ENCODE assay signal across 8 cellular contexts in the genomic region with DNA sequence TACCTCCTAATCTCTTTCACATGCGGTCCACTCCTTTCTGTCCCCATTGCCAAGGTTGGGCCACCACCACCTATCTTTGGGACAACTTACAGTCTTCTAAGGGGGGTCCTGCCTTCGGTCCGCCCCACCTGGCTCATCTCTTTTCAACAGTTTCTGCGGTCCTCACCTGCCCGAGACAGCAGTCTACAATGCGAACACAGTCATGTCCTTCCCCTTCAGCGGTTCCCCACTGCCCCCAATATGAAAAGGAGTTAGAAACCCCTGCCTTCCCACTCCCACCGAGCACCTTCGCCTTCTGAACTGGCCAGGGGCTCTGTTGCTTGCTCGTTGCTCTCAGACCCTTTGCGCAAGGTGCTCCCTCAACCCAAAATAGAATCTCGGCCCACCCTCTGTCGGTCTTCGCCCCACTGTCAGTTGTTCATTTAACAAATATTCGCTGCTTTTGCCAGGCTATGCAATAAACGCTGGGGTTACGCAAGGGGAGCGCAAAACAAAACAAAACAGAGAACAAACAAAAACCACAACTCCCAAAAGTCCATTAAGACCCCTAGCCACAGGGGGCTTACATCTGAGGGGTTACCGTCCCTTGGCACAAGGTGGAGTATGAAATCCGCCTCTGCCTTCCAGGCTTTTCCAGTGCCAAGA. TPM values are rescaled to one million over a fixed set of nuclear protein-coding genes. Genes with fewer than 3 reads are reported as not detected.
DNase-seq lines count a peak whose midpoint lies in the region; ATAC-seq, FAIRE-seq and TF ChIP-seq lines count a peak whose summit lies in the region.

No MANE protein-coding gene starts in this region.

- H3K9me1 ChIP-seq in K562 (ENCODE audit: control insufficient read depth, insufficient read depth, low read length), result peaks cover 4% of the 10 kb centered on the region

- H3K4me1 Mint-ChIP-seq in activated CD4-positive, alpha-beta T cell treated with anti-CD3 and anti-CD28 coated beads for 36 hours, result peaks cover 29% of the 10 kb centered on the region

- TSS peak; percentile 91 for BruUV-seq in K562 (replicated peaks; lab: Mats Ljungman, UMichigan)

- peaks cover 42% of the 10 kb centered on the region for H3K79me2 ChIP-seq in K562 (ENCODE audit: control insufficient read depth, insufficient read depth, low read length)

- TF ChIP-seq CTCF in K562 (IDR thresholded peaks at IDR 0.05 in 2 of 3, conservative IDR thresholded peaks at IDR 0.05 in 1 of 3; ENCODE audit: insufficient read depth in 2 of 3, low read depth in 1 of 3, low read length in 3 of 3) (no peak), thyroid gland (IDR thresholded peaks at IDR 0.05) (no peak)

- peak overlapping the region; percentile 97 for H2AFZ ChIP-seq in K562 (ENCODE audit: low read depth, low read length)

- peak overlapping the region; percentile 93 for H3K4me3 Mint-ChIP-seq in activated CD4-positive, alpha-beta T cell treated with anti-CD3 and anti-CD28 coated beads for 36 hours

- H3K9ac ChIP-seq in K562 (ENCODE audit: insufficient read depth in 1 of 2, low read depth in 2 of 2, low read length in 2 of 2), result peak overlapping the region; percentile 85 to 98

- peaks cover 25% of the 10 kb centered on the region for H3K36me3 ChIP-seq in K562 (ENCODE audit: control insufficient read depth, insufficient read depth, low read length)
- H3K36me3 ChIP-seq in thyroid gland, result no peaks in the 10 kb centered on the region

- H3K4me2 ChIP-seq in K562 (ENCODE audit: insufficient read depth, low read length), result peak overlapping the region; percentile 88

- CTCF ChIA-PET in activated CD4-positive, alpha-beta T cell treated with anti-CD3 and anti-CD28 coated beads for 36 hours (lab: Charles Lee), result interaction anchor here (0.6 to 2.4 kb wide), 6 partner anchors 36 to 115 kb away, joined by 3 to 10 read pairs (median 5); no protein-coding TSS in a partner anchor
- CTCF ChIA-PET in K562 (lab: Yijun Ruan, JAX; ENCODE audit: low intra/inter-chr PET ratio), result no interaction called here

- peak overlapping the region; percentile 93 for H3K27ac Mint-ChIP-seq in activated CD4-positive, alpha-beta T cell treated with anti-CD3 and anti-CD28 coated beads for 36 hours

- WGBS in K562 (ENCODE audit: insufficient coverage, low coverage, missing lambda C conversion rate), result 83% methylated on average over 20 of the region's 20 CpGs
- 31% methylated on average over 20 of the region's 20 CpGs for WGBS in thyroid gland, 2 donors

- H3K9me3 Mint-ChIP-seq in activated CD4-positive, alpha-beta T cell treated with anti-CD3 and anti-CD28 coated beads for 36 hours (ENCODE audit: low read depth), result no peaks in the 10 kb centered on the region

- in situ Hi-C loops in K562 (cut with MboI), result no loop called here

- TF ChIP-seq EP300 in K562 (IDR thresholded peaks at IDR 0.05; ENCODE audit: low read length), result no peak

- POLR2A ChIA-PET in activated CD4-positive, alpha-beta T cell treated with anti-CD3 and anti-CD28 coated beads for 36 hours (lab: Charles Lee), result no interaction called here
- POLR2A ChIA-PET in K562 (lab: Yijun Ruan, JAX), result interaction anchor here (0.9 to 1.4 kb wide), 4 partner anchors 10 to 79 kb away, joined by 3 to 12 read pairs (median 5); no protein-coding TSS in a partner anchor

- H3K27me3 ChIP-seq in K562 (ENCODE audit: control insufficient read depth in 2 of 2, insufficient read depth in 2 of 2, low read length in 2 of 2), result no peaks in the 10 kb centered on the region
- no peaks in the 10 kb centered on the region for H3K27me3 ChIP-seq in thyroid gland

- no peak for TF ChIP-seq RAD21 in K562 (CRISPR knock-in tag; conservative IDR thresholded peaks at IDR 0.05 in 1 of 2, IDR thresholded peaks at IDR 0.05 in 1 of 2)

- no peak for DNase-seq in activated CD4-positive, alpha-beta T cell treated with anti-CD3 and anti-CD28 coated beads for 36 hours
- no peak for DNase-seq in activated CD4-positive, alpha-beta T cell treated with anti-CD3 and anti-CD28 coated beads, Interleukin-2, amount 50 U/mL, for 1 hour
- DNase-seq in K562 (ENCODE audit: extremely low read depth in 1 of 4, low spot score in 3 of 4) (no peak), left kidney (ENCODE audit: low read depth, low spot score) (peak; percentile 3), thyroid gland (peak in 1 of 2 donors; percentile 3)
- DNase-seq in stimulated activated CD4-positive, alpha-beta T cell treated with anti-CD3 and anti-CD28 coated beads, Interleukin-15, amount 100 ng/mL, for 24 hours, result no peak

- H3K27ac ChIP-seq in K562 (ENCODE audit: extremely low read depth, low read depth, low read length), result peak overlapping the region; percentile 26; the same call in 2 of the 3 replicates
- no peak overlapping the region for H3K27ac ChIP-seq in thyroid gland

- 0 out of 2 replicates have a peak, but pooled peaks cover 10% of the 10 kb centered on the region for H4K20me1 ChIP-seq in K562 (replicated peaks; ENCODE audit: control insufficient read depth, insufficient read depth, low read length)

- no peak for ATAC-seq in activated CD4-positive, alpha-beta T cell treated with anti-CD3 and anti-CD28 coated beads for 36 hours
- no peak for ATAC-seq in K562
- no peak for ATAC-seq in GM18517 (IDR thresholded peaks at IDR 0.05; ENCODE audit: unreplicated experiment)
- no peak for ATAC-seq in GM18873 (IDR thresholded peaks at IDR 0.05; ENCODE audit: low FRiP score, unreplicated experiment)

- H3K9me3 ChIP-seq in K562 (replicated peaks; ENCODE audit: control insufficient read depth, insufficient read depth, low read depth, low read length) (no peaks in the 10 kb centered on the region; the same call in 1 of the 2 replicates), thyroid gland (no peaks in the 10 kb centered on the region)

- H3K4me3 ChIP-seq in K562 (peak overlapping the region; percentile 56), thyroid gland (replicated peaks in 1 of 3) (peak overlapping the region; percentile 11 to 61 (median 44))

- FAIRE-seq in K562 (lab: Jason Lieb, UNC), result no peak

- TF ChIP-seq POLR2A in K562 (conservative IDR thresholded peaks at IDR 0.05) (no peak), thyroid gland (IDR thresholded peaks at IDR 0.05) (no peak)

- H3K36me3 Mint-ChIP-seq in activated CD4-positive, alpha-beta T cell treated with anti-CD3 and anti-CD28 coated beads for 36 hours (ENCODE audit: low read depth), result peaks cover 37% of the 10 kb centered on the region

- no peaks in the 10 kb centered on the region for H3K27me3 Mint-ChIP-seq in activated CD4-positive, alpha-beta T cell treated with anti-CD3 and anti-CD28 coated beads for 36 hours

- intact Hi-C loops in activated CD4-positive, alpha-beta T cell treated with anti-CD3 and anti-CD28 coated beads for 36 hours (cut with DNase I, micrococcal nuclease), result loop anchor here (1.0 to 10.0 kb wide), 6 partner anchors 36 to 697 kb away; a partner anchor contains a TSS
- intact Hi-C loops in K562 (cut with micrococcal nuclease) (loop anchor here (1.0 kb wide), 1 partner anchor 36 kb away; no protein-coding TSS in a partner anchor), thyroid gland (cut with DNase I) (loop anchor here (10.0 kb wide), 1 partner anchor 348 kb away; a partner anchor contains a TSS)

- peaks cover 14 to 15% of the 10 kb centered on the region in 2 experiments; a peak in 4 of 5 replicates for H3K4me1 ChIP-seq in K562 (replicated peaks in 1 of 2; ENCODE audit: control insufficient read depth in 2 of 2, insufficient read depth in 2 of 2, low read length in 2 of 2)
- peaks cover 8% of the 10 kb centered on the region in 2 donors for H3K4me1 ChIP-seq in thyroid gland

TF ChIP-seq in K562, 482 proteins besides CTCF, POLR2A, EP300 and RAD21 (continues in another document):
- no peak for TF ChIP-seq TARDBP (IDR thresholded peaks at IDR 0.05)

RNA-seq across cellular contexts. Expression of a gene that starts 0.6 kb away (rescaled TPM):
- total RNA-seq in activated CD4-positive, alpha-beta T cell treated with anti-CD3 and anti-CD28 coated beads for 36 hours, result 100 to 1,000 TPM; 150 to 199 TPM
- total RNA-seq in K562 (2011; cell fraction: chromatin; rRNA removed; ENCODE audit: low replicate concordance), result 200 and 563 TPM in 2 replicates
- 88.4 and 105 TPM in 2 replicates for total RNA-seq in K562 (2011; cell fraction: nucleolus; rRNA removed)
- total RNA-seq in K562 (2011; cell fraction: nucleoplasm; rRNA removed), result 165 and 199 TPM in 2 replicates
- total RNA-seq in K562 (2014; rRNA removed), result 72.1 and 75.0 TPM in 2 replicates
- total RNA-seq in K562 (2014; rRNA removed; fragmentation: Illumina TruSeq; extraction: Trizol), result 148 and 174 TPM in 2 replicates
- total RNA-seq in K562 (2015; rRNA removed; fragmentation: Illumina TruSeq; extraction: Trizol), result 114 and 117 TPM in 2 replicates
- total RNA-seq in K562 (2021), result 148 and 150 TPM in 2 replicates
- 136 and 165 TPM in 2 replicates for polyA plus RNA-seq in K562 (2011; rRNA removed)
- 29.1 and 43.5 TPM in 2 replicates for polyA plus RNA-seq in K562 (2011; cell fraction: cytosol; rRNA removed)
- polyA plus RNA-seq in K562 (2011; cell fraction: nucleus; rRNA removed), result 140 and 157 TPM in 2 replicates
- 98.0 and 135 TPM in 2 replicates for polyA plus RNA-seq in K562 (2012)
- 107 and 118 TPM in 2 replicates for polyA plus RNA-seq in K562 (2014; fragmentation: Illumina TruSeq; extraction: Trizol)
- 100 to 1,000 TPM in 1 of 2 experiments, 10 to 100 TPM in 1; 76.0 to 137 TPM for polyA plus RNA-seq in K562 (2014; fragmentation: Nextera tagmentation; extraction: Ambion mirVana)
- 107 and 131 TPM in 2 replicates for polyA plus RNA-seq in K562 (2014; rRNA removed)
- polyA minus RNA-seq in K562 (2011; rRNA and poly(A)+ RNA removed), result 189 and 196 TPM in 2 replicates
- 54.4 and 75.7 TPM in 2 replicates for polyA minus RNA-seq in K562 (2011; cell fraction: cytosol; rRNA and poly(A)+ RNA removed)
- polyA minus RNA-seq in K562 (2011; cell fraction: nucleus; rRNA and poly(A)+ RNA removed), result 92.8 and 184 TPM in 2 replicates
- 1 to 10 TPM in 3 of 4 donors, under 1 TPM in 1; 0.67 to 1.8 (median 1.5) TPM for total RNA-seq in thyroid gland

RNA-seq across cellular contexts. Expression of a gene that starts 21.8 kb away (rescaled TPM):
- not detected for total RNA-seq in activated CD4-positive, alpha-beta T cell treated with anti-CD3 and anti-CD28 coated beads for 36 hours
- total RNA-seq in K562 (2011; cell fraction: chromatin; rRNA removed; ENCODE audit: low replicate concordance), result not detected in 2 replicates
- not detected in 2 replicates for total RNA-seq in K562 (2011; cell fraction: nucleolus; rRNA removed)
- not detected in 2 replicates for total RNA-seq in K562 (2011; cell fraction: nucleoplasm; rRNA removed)
- 0.05 TPM in 1 of 2 replicates, not detected in the other for total RNA-seq in K562 (2014; rRNA removed)
- total RNA-seq in K562 (2014; rRNA removed; fragmentation: Illumina TruSeq; extraction: Trizol), result not detected in 2 replicates
- total RNA-seq in K562 (2015; rRNA removed; fragmentation: Illumina TruSeq; extraction: Trizol), result not detected in 2 replicates
- not detected in 2 replicates for total RNA-seq in K562 (2021)
- not detected in 2 replicates for polyA plus RNA-seq in K562 (2011; rRNA removed)
- not detected in 2 replicates for polyA plus RNA-seq in K562 (2011; cell fraction: cytosol; rRNA removed)
- not detected in 2 replicates for polyA plus RNA-seq in K562 (2011; cell fraction: nucleus; rRNA removed)
- polyA plus RNA-seq in K562 (2012), result 0.13 and 0.57 TPM in 2 replicates
- not detected in 2 replicates for polyA plus RNA-seq in K562 (2014; fragmentation: Illumina TruSeq; extraction: Trizol)
- polyA plus RNA-seq in K562 (2014; fragmentation: Nextera tagmentation; extraction: Ambion mirVana), result not detected
- polyA plus RNA-seq in K562 (2014; rRNA removed), result not detected in 2 replicates
- not detected in 2 replicates for polyA minus RNA-seq in K562 (2011; rRNA and poly(A)+ RNA removed)
- not detected in 2 replicates for polyA minus RNA-seq in K562 (2011; cell fraction: cytosol; rRNA and poly(A)+ RNA removed)
- polyA minus RNA-seq in K562 (2011; cell fraction: nucleus; rRNA and poly(A)+ RNA removed), result not detected in 2 replicates
- not detected for total RNA-seq in thyroid gland

Comparison
In these comparisons a context has a peak if more than half of its experiments do, and no peak if none do; other contexts are left out.
1. RNA of a gene that starts 0.6 kb away (total RNA-seq): 150 to 199 TPM in activated CD4-positive, alpha-beta T cell treated with anti-CD3 and anti-CD28 coated beads for 36 hours and 72.1 to 563 TPM in K562; 0.67 to 1.8 TPM in thyroid gland; every median in the first group is over 10 times any median in the second.